19 cellular contexts compared by ENCODE assay signal in genomic region chr19:32873560-32873959, GRCh38. TPM values are rescaled to one million over a fixed set of nuclear protein-coding genes. Genes with fewer than 3 reads are reported as not detected.
"Had no signal": no experiment of that assay in that cellular context is flagged by ENCODE, and none has a peak within 500 bp of the region (broad histone marks: within the 10 kb centered on the region; RNA-seq: fewer than 3 reads in every experiment).

No MANE protein-coding gene starts in this region.

- H3K4me1 Mint-ChIP-seq: activated B cell treated with CpG ODN at 0.5 μM for 24 hours; central memory CD8-positive, alpha-beta T cell had no signal

- H3K4me3 Mint-ChIP-seq: activated B cell treated with CpG ODN at 0.5 μM for 24 hours; activated naive CD8-positive, alpha-beta T cell treated with anti-CD3 and anti-CD28 coated beads, Interleukin-2, amount 10 ng/mL, durations not matched to agents 7 days and 5 days; central memory CD8-positive, alpha-beta T cell; T-helper 1 cell treated with Interleukin-12 subunit alpha and Interleukin-12 subunit beta and Interleukin-4 antibody, amounts not matched to agents 30 μg/mL and 1 μg/mL, for 36 hours had no signal

- H3K36me3 Mint-ChIP-seq: activated naive CD8-positive, alpha-beta T cell treated with anti-CD3 and anti-CD28 coated beads, Interleukin-2, amount 10 ng/mL, durations not matched to agents 7 days and 5 days had no signal

- DNase-seq: activated B cell treated with CpG ODN at 0.5 μM for 24 hours; activated CD4-positive, alpha-beta T cell treated with anti-CD3 and anti-CD28 coated beads for 4 hours; activated naive CD4-positive, alpha-beta T cell; activated naive CD8-positive, alpha-beta T cell treated with anti-CD3 and anti-CD28 coated beads, Interleukin-2, amount 10 ng/mL, durations not matched to agents 7 days and 5 days; amniotic stem cell; effector memory CD4-positive, alpha-beta T cell; foreskin keratinocyte; lower lobe of right lung; mesendoderm; mucosa of descending colon; nucleus accumbens; right lobe of liver; SHP77; stimulated activated naive CD4-positive, alpha-beta T cell; T1000 had no signal

- H3K9me3 Mint-ChIP-seq: activated B cell treated with CpG ODN at 0.5 μM for 24 hours; activated naive CD8-positive, alpha-beta T cell treated with anti-CD3 and anti-CD28 coated beads, Interleukin-2, amount 10 ng/mL, durations not matched to agents 7 days and 5 days; central memory CD8-positive, alpha-beta T cell; T-helper 1 cell treated with Interleukin-12 subunit alpha and Interleukin-12 subunit beta and Interleukin-4 antibody, amounts not matched to agents 30 μg/mL and 1 μg/mL, for 36 hours had no signal

- H3K27me3 Mint-ChIP-seq: activated B cell treated with CpG ODN at 0.5 μM for 24 hours; activated naive CD8-positive, alpha-beta T cell treated with anti-CD3 and anti-CD28 coated beads, Interleukin-2, amount 10 ng/mL, durations not matched to agents 7 days and 5 days; central memory CD8-positive, alpha-beta T cell had no signal

- H3K27ac Mint-ChIP-seq: activated B cell treated with CpG ODN at 0.5 μM for 24 hours; activated naive CD8-positive, alpha-beta T cell treated with anti-CD3 and anti-CD28 coated beads, Interleukin-2, amount 10 ng/mL, durations not matched to agents 7 days and 5 days; T-helper 1 cell treated with Interleukin-12 subunit alpha and Interleukin-12 subunit beta and Interleukin-4 antibody, amounts not matched to agents 30 μg/mL and 1 μg/mL, for 36 hours had no signal

RNA-seq across cellular contexts. Expression of gene SLC7A9, which starts 4.0 kb away (rescaled TPM):
- total RNA-seq: foreskin keratinocyte, glomerular endothelial cell, kidney epithelial cell had no signal
